10 cellular contexts compared by ENCODE assay signal in the genomic region with DNA sequence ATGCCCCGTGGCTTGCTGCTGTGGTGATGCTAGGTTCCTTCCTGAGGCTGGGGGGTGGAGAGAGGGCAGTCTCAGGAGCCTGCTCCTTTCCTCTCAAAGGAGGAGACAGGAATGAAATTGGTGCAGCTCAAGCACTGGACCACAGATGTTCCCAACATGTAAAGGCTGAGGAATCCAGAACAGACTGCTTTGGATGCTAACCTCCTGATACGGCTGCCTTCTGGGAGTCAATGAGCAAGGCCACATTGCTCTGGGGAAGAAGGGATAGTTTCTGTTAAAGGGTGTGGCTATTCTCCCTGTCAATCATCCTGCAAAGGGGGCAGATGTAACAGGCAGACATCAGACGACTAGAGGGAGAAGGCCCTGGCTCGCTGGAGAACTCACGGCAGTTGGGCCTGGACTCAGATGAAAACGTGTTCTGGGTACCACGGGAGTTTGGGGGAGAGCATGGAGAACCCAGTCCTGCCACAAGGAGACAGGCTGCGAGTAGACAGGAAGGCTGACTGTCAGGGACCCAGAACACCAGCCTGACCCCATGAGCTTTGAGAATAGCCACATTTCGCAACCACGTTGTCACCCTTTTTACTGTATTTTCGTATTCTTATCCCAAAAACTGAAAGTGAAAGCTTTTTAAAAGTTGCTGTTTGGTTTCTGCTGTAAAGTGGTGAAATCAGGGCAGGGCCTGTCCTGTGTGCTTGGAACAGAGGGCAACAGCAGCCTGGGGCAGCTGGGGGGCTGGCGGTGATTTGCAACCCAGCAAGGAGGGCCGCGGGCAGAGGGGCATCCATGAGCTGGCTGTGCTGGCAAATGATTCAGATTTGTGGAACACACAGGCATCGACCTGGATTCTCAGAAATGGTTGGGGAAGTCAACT.
DNase-seq lines count a peak whose midpoint lies in the region; ATAC-seq and TF ChIP-seq lines count a peak whose summit lies in the region.
"Had no signal": no experiment of that assay in that cellular context is flagged by ENCODE, and none has a peak within 500 bp of the region (broad histone marks: within the 10 kb centered on the region; RNA-seq: fewer than 3 reads in every experiment).

No MANE protein-coding gene starts in this region.

- H3K9me3 ChIP-seq in Loucy (ENCODE audit: insufficient read depth, low read depth, low read length) (no peaks in the 10 kb centered on the region), breast epithelium (no peaks in the 10 kb centered on the region), muscle layer of duodenum (ENCODE audit: control insufficient read depth in 1 of 2, low read length in 2 of 2) (no peaks in the 10 kb centered on the region)

- peak; percentile 37 for TF ChIP-seq CTCF in BJ (IDR thresholded peaks at IDR 0.05; ENCODE audit: insufficient read depth, low read depth, low read length)
- no peak for TF ChIP-seq CTCF in Loucy (conservative IDR thresholded peaks at IDR 0.05; ENCODE audit: low read length)
- peak in 1 of 3 donors; percentile 23 for TF ChIP-seq CTCF in breast epithelium (IDR thresholded peaks at IDR 0.05)
- TF ChIP-seq CTCF in mesothelial cell of epicardium (IDR thresholded peaks at IDR 0.05; ENCODE audit: unreplicated experiment) = no peak

- peaks cover 9% of the 10 kb centered on the region for H3K4me1 Mint-ChIP-seq in mesothelial cell of epicardium

- CTCF ChIA-PET in BJ (lab: Yijun Ruan, JAX) = interaction anchor here (0.7 to 3.1 kb wide), 7 partner anchors 17 to 125 kb away, joined by 3 to 11 read pairs (median 3); a partner anchor contains a TSS

- DNase-seq in BJ (ENCODE audit: low read depth) (no peak), breast epithelium (ENCODE audit: low spot score in 2 of 2) (no peak), NCI-H524 (lab: John Stamatoyannopoulos, UW) (no peak), mesothelial cell of epicardium (ENCODE audit: low spot score in 2 of 2, unreplicated experiment in 2 of 2) (no peak), foreskin melanocyte (no peak)
- DNase-seq: GF-D8, PC-3 had no signal

- H3K79me2 ChIP-seq in Loucy (ENCODE audit: insufficient read depth, low read length) = no peaks in the 10 kb centered on the region

- no peaks in the 10 kb centered on the region for H3F3A ChIP-seq in Loucy (ENCODE audit: low read depth)

- peaks cover 22% of the 10 kb centered on the region for H3K36me3 Mint-ChIP-seq in mesothelial cell of epicardium

- no peak overlapping the region for H3K9ac ChIP-seq in Loucy (ENCODE audit: low read depth, low read length, poor library complexity, severe bottlenecking)

- H3K4me3 Mint-ChIP-seq in mesothelial cell of epicardium = no peak overlapping the region

- no peaks in the 10 kb centered on the region for H3K9me2 ChIP-seq in Loucy (replicated peaks; ENCODE audit: low read depth, low read length)

- peak overlapping the region; percentile 60 for H2AFZ ChIP-seq in Loucy (ENCODE audit: low read length)

- peaks cover 14% of the 10 kb centered on the region for H3K36me3 ChIP-seq in BJ (ENCODE audit: control insufficient read depth, insufficient read depth, low read length)
- no peaks in the 10 kb centered on the region for H3K36me3 ChIP-seq in Loucy (ENCODE audit: insufficient read depth, low read length)
- no peaks in the 10 kb centered on the region for H3K36me3 ChIP-seq in breast epithelium
- peaks cover 9 to 23% of the 10 kb centered on the region in 2 donors for H3K36me3 ChIP-seq in muscle layer of duodenum (ENCODE audit: control insufficient read depth in 1 of 2, insufficient read depth in 2 of 2, low read length in 2 of 2)

- no peak overlapping the region for H3K4me2 ChIP-seq in Loucy (ENCODE audit: low read depth, low read length, poor library complexity, severe bottlenecking)

- H3K4me3 ChIP-seq in BJ (ENCODE audit: low read depth, low read length) (no peak overlapping the region), Loucy (ENCODE audit: low read length, poor library complexity, severe bottlenecking) (no peak overlapping the region), breast epithelium (peak overlapping the region in 1 of 3 donors; percentile 3), muscle layer of duodenum (ENCODE audit: low read depth in 1 of 2, low read length in 2 of 2) (peak overlapping the region in 1 of 2 donors; percentile 13)

- H3K27ac ChIP-seq in breast epithelium (peak overlapping the region; percentile 66 to 86), muscle layer of duodenum (ENCODE audit: low read length) (peak overlapping the region; percentile 43)

- H3K4me1 ChIP-seq in Loucy (ENCODE audit: insufficient read depth, low read length, poor library complexity, severe bottlenecking) (peaks cover 8% of the 10 kb centered on the region), breast epithelium (no peaks in the 10 kb centered on the region), muscle layer of duodenum (ENCODE audit: control insufficient read depth in 1 of 2, insufficient read depth in 2 of 2, low read length in 2 of 2) (peaks cover 0 to 16% of the 10 kb centered on the region in 2 donors)

- POLR2A ChIA-PET in BJ (lab: Charles Lee) = interaction anchor here (0.5 kb wide), 1 partner anchor 18 kb away, joined by 8 read pairs; no protein-coding TSS in a partner anchor

- no peaks in the 10 kb centered on the region for H3K27me3 ChIP-seq in BJ (ENCODE audit: control insufficient read depth, insufficient read depth, low read length)
- H3K27me3 ChIP-seq in Loucy (ENCODE audit: insufficient read depth, low read length, poor library complexity, severe bottlenecking) = no peaks in the 10 kb centered on the region
- no peaks in the 10 kb centered on the region for H3K27me3 ChIP-seq in breast epithelium
- H3K27me3 ChIP-seq in muscle layer of duodenum (ENCODE audit: low read depth, low read length) = no peaks in the 10 kb centered on the region

- TF ChIP-seq POLR2A in breast epithelium (IDR thresholded peaks at IDR 0.05) = no peak

- no peaks in the 10 kb centered on the region for H4K20me1 ChIP-seq in Loucy (ENCODE audit: insufficient read depth, low read length, poor library complexity, severe bottlenecking)

- intact Hi-C loops in breast epithelium (cut with DNase I; ENCODE audit: low total_unique reads) = no loop called here

- no peaks in the 10 kb centered on the region for H3K27me3 Mint-ChIP-seq in mesothelial cell of epicardium (ENCODE audit: low read depth)

- no peaks in the 10 kb centered on the region for H3K9me3 Mint-ChIP-seq in mesothelial cell of epicardium

- ATAC-seq in GM19467 (IDR thresholded peaks at IDR 0.05; ENCODE audit: unreplicated experiment) = no peak
- ATAC-seq: PC-3 had no signal

- no peak overlapping the region for H3K27ac Mint-ChIP-seq in mesothelial cell of epicardium
